16 cellular contexts compared by ENCODE assay signal in genomic region chr4:82599336-82599735, GRCh38. TPM values are rescaled to one million over a fixed set of nuclear protein-coding genes. Genes with fewer than 3 reads are reported as not detected.
DNase-seq lines count a peak whose midpoint lies in the region; ATAC-seq, FAIRE-seq and TF ChIP-seq lines count a peak whose summit lies in the region.
"Had no signal": no experiment of that assay in that cellular context is flagged by ENCODE, and none has a peak within 500 bp of the region (broad histone marks: within the 10 kb centered on the region; RNA-seq: fewer than 3 reads in every experiment).

No MANE protein-coding gene starts in this region.

- H3K9me3 Mint-ChIP-seq in endothelial cell (ENCODE audit: unreplicated experiment): no peaks in the 10 kb centered on the region
- H3K9me3 Mint-ChIP-seq: neural crest cell had no signal

- TF ChIP-seq CTCF in endothelial cell (IDR thresholded peaks at IDR 0.05; ENCODE audit: unreplicated experiment): no peak

- H3K4me3 ChIP-seq in small intestine (ENCODE audit: low read depth in 1 of 2, low read length in 2 of 2): no peak overlapping the region
- H3K4me3 ChIP-seq: skin epidermis, tibial artery had no signal

- no peaks in the 10 kb centered on the region for H3K36me3 Mint-ChIP-seq in endothelial cell (ENCODE audit: low read depth, unreplicated experiment)
- H3K36me3 Mint-ChIP-seq: activated CD8-positive, alpha-beta memory T cell treated with anti-CD3 and anti-CD28 coated beads, Interleukin-2, amount 10 ng/mL, durations not matched to agents 7 days and 5 days had no signal

- H3K4me3 Mint-ChIP-seq in endothelial cell (ENCODE audit: unreplicated experiment): no peak overlapping the region
- H3K4me3 Mint-ChIP-seq: activated CD8-positive, alpha-beta memory T cell treated with anti-CD3 and anti-CD28 coated beads, Interleukin-2, amount 10 ng/mL, durations not matched to agents 7 days and 5 days; neural crest cell had no signal

- ATAC-seq in SK-N-SH treated with all-trans-retinoic acid at 6 μM for 48 hours: 0 out of 3 replicates have a peak, but pooled peaks have one; percentile 24
- no peak for ATAC-seq in HG02678 (IDR thresholded peaks at IDR 0.05; ENCODE audit: unreplicated experiment)
- ATAC-seq: activated CD8-positive, alpha-beta memory T cell treated with anti-CD3 and anti-CD28 coated beads, Interleukin-2, amount 10 ng/mL, durations not matched to agents 7 days and 5 days had no signal

- no peak overlapping the region for H3K27ac ChIP-seq in small intestine (ENCODE audit: low read depth in 1 of 2, low read length in 1 of 2)
- H3K27ac ChIP-seq: skin epidermis, tibial artery had no signal

- H3K9me3 ChIP-seq in small intestine (ENCODE audit: control insufficient read depth, low read depth): no peaks in the 10 kb centered on the region
- H3K9me3 ChIP-seq: tibial artery had no signal

- H3K27ac Mint-ChIP-seq in endothelial cell (ENCODE audit: unreplicated experiment): no peak overlapping the region
- H3K27ac Mint-ChIP-seq: activated CD8-positive, alpha-beta memory T cell treated with anti-CD3 and anti-CD28 coated beads, Interleukin-2, amount 10 ng/mL, durations not matched to agents 7 days and 5 days had no signal

- no peaks in the 10 kb centered on the region for H3K4me1 ChIP-seq in small intestine (ENCODE audit: control insufficient read depth in 2 of 2, insufficient read depth in 1 of 2, low read depth in 1 of 2, low read length in 1 of 2)
- H3K4me1 ChIP-seq: tibial artery had no signal

- WGBS in small intestine, 3 donors: 37 to 65% (median 43%) methylated on average over 4 of the region's 4 CpGs

- no peaks in the 10 kb centered on the region for H3K27me3 ChIP-seq in small intestine (ENCODE audit: control insufficient read depth in 2 of 2, insufficient read depth in 2 of 2, low read length in 2 of 2)
- H3K27me3 ChIP-seq: tibial artery had no signal

- peaks cover 2% of the 10 kb centered on the region for H3K27me3 Mint-ChIP-seq in endothelial cell (ENCODE audit: unreplicated experiment)

- FAIRE-seq in small intestine (lab: Jason Lieb, UNC): no peak
- FAIRE-seq: GM18507, RCC 7860 had no signal

- H3K4me1 Mint-ChIP-seq in endothelial cell (ENCODE audit: unreplicated experiment): peaks cover 10% of the 10 kb centered on the region
- H3K4me1 Mint-ChIP-seq: activated CD8-positive, alpha-beta memory T cell treated with anti-CD3 and anti-CD28 coated beads, Interleukin-2, amount 10 ng/mL, durations not matched to agents 7 days and 5 days had no signal

- DNase-seq in NCI-H748 (lab: John Stamatoyannopoulos, UW; ENCODE audit: unreplicated experiment) (peak; percentile 35), NCI-H748 treated with DMSO at 0.1 percent for 48 hours (lab: John Stamatoyannopoulos, UW) (no peak), NCI-H1436 (lab: John Stamatoyannopoulos, UW) (peak; percentile 32), small intestine (peak; percentile 21), epidermal melanocyte (ENCODE audit: insufficient read length, low spot score) (no peak), endothelial cell (ENCODE audit: low spot score) (no peak)
- DNase-seq: activated CD8-positive, alpha-beta memory T cell treated with anti-CD3 and anti-CD28 coated beads, Interleukin-2, amount 10 ng/mL, durations not matched to agents 7 days and 5 days; foreskin fibroblast; T-helper 9 cell; tibial artery had no signal

- H3K36me3 ChIP-seq in small intestine (ENCODE audit: control insufficient read depth in 2 of 2, insufficient read depth in 2 of 2, low read length in 2 of 2): no peaks in the 10 kb centered on the region
- H3K36me3 ChIP-seq: tibial artery had no signal

TF ChIP-seq in SK-N-SH treated with all-trans-retinoic acid at 6 μM for 48 hours, 23 proteins besides CTCF, POLR2A, EP300 and RAD21:
- TF ChIP-seq ARNTL (CRISPR knock-in tag; IDR thresholded peaks at IDR 0.05; ENCODE audit: borderline replicate concordance, low read depth) (no peak), ZC3H10 (CRISPR knock-in tag; IDR thresholded peaks at IDR 0.05) (no peak), ZFP30 (CRISPR knock-in tag; IDR thresholded peaks at IDR 0.05) (no peak), ESRRG (CRISPR knock-in tag; IDR thresholded peaks at IDR 0.05) (no peak), CREB5 (CRISPR knock-in tag; IDR thresholded peaks at IDR 0.05; ENCODE audit: low read depth) (no peak), ZFP3 (CRISPR knock-in tag; IDR thresholded peaks at IDR 0.05) (no peak), TCF4 (CRISPR knock-in tag; IDR thresholded peaks at IDR 0.05; ENCODE audit: borderline replicate concordance) (no peak), RARB (CRISPR knock-in tag; IDR thresholded peaks at IDR 0.05) (no peak), SNAI2 (CRISPR knock-in tag; IDR thresholded peaks at IDR 0.05) (no peak), ZNF70 (CRISPR knock-in tag; IDR thresholded peaks at IDR 0.05) (no peak), TOX (CRISPR knock-in tag; IDR thresholded peaks at IDR 0.05; ENCODE audit: borderline replicate concordance) (no peak), POU6F1 (CRISPR knock-in tag; IDR thresholded peaks at IDR 0.05; ENCODE audit: borderline replicate concordance, low read depth) (no peak), BACH2 (CRISPR knock-in tag; IDR thresholded peaks at IDR 0.05; ENCODE audit: borderline replicate concordance) (no peak), PPARA (CRISPR knock-in tag; IDR thresholded peaks at IDR 0.05; ENCODE audit: borderline replicate concordance) (no peak), OSR1 (CRISPR knock-in tag; IDR thresholded peaks at IDR 0.05) (no peak)
- TF ChIP-seq, protein P1, sequence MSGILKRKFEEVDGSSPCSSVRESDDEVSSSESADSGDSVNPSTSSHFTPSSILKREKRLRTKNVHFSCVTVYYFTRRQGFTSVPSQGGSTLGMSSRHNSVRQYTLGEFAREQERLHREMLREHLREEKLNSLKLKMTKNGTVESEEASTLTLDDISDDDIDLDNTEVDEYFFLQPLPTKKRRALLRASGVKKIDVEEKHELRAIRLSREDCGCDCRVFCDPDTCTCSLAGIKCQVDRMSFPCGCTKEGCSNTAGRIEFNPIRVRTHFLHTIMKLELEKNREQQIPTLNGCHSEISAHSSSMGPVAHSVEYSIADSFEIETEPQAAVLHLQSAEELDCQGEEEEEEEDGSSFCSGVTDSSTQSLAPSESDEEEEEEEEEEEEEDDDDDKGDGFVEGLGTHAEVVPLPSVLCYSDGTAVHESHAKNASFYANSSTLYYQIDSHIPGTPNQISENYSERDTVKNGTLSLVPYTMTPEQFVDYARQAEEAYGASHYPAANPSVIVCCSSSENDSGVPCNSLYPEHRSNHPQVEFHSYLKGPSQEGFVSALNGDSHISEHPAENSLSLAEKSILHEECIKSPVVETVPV (CRISPR knock-in tag; IDR thresholded peaks at IDR 0.05): no peak
TF ChIP-seq in SK-N-SH treated with all-trans-retinoic acid at 6 μM for 48 hours: peak in this region for 0.

RNA-seq across cellular contexts. Expression of gene TMEM150C, which starts 37.5 kb away (rescaled TPM):
- polyA plus RNA-seq in small intestine: 1 to 10 TPM in 2 of 3 donors, under 1 TPM in 1; 0.45 to 6.2 (median 1.6) TPM
- total RNA-seq in endothelial cell (ENCODE audit: unreplicated experiment): 10.5 TPM
- total RNA-seq: activated CD8-positive, alpha-beta memory T cell treated with anti-CD3 and anti-CD28 coated beads, Interleukin-2, amount 10 ng/mL, durations not matched to agents 7 days and 5 days had no signal

Comparison
In these comparisons a context has a peak if more than half of its experiments do, and no peak if none do; other contexts are left out.
1. DNase-seq: peak in NCI-H748 (single experiment), NCI-H1436 (single experiment) and small intestine (single experiment); none in NCI-H748 treated with DMSO at 0.1 percent for 48 hours (single experiment), epidermal melanocyte (single experiment) and endothelial cell (single experiment).